ENCODE assay signal across 9 cellular contexts in genomic region chr18:21851327-21851961, GRCh38.
A peak's percentile ranks its signal among the peaks of the same experiment; 100 is the strongest.
DNase-seq lines count a peak whose midpoint lies in the region; ATAC-seq and TF ChIP-seq lines count a peak whose summit lies in the region.
"Had no signal": no experiment of that assay in that cellular context is flagged by ENCODE, and none has a peak within 500 bp of the region (broad histone marks: within the 10 kb centered on the region; RNA-seq: fewer than 3 reads in every experiment).

No MANE protein-coding gene starts in this region.

- no peak for TF ChIP-seq POLR2A in testis (IDR thresholded peaks at IDR 0.05)

- H3K36me3 Mint-ChIP-seq in activated naive CD8-positive, alpha-beta T cell treated with anti-CD3 and anti-CD28 coated beads for 36 hours, result peaks cover 3% of the 10 kb centered on the region
- H3K36me3 Mint-ChIP-seq in stimulated activated memory B cell treated with anti-CD40 and anti-IgM and Interleukin-4, amounts not matched to agents 10 μg/mL and 1 μg/mL and 100 μg/mL, for 72 hours, result peaks cover 15% of the 10 kb centered on the region

- peak; percentile 30 for TF ChIP-seq CTCF in AG09319 (IDR thresholded peaks at IDR 0.05; ENCODE audit: low read depth, low read length)
- no peak for TF ChIP-seq CTCF in GM20000 (IDR thresholded peaks at IDR 0.05; ENCODE audit: extremely low read depth, missing control alignments)
- TF ChIP-seq CTCF in ascending aorta (IDR thresholded peaks at IDR 0.05), result peak; percentile 18 to 56 (median 43)
- peak; percentile 27 for TF ChIP-seq CTCF in kidney epithelial cell (IDR thresholded peaks at IDR 0.05; ENCODE audit: insufficient read depth, low read length, poor library complexity, severe bottlenecking)
- TF ChIP-seq CTCF in testis (IDR thresholded peaks at IDR 0.05), result peak in 1 of 3 experiments; percentile 29

- H3K27ac ChIP-seq in ascending aorta (no peak overlapping the region), testis (no peak overlapping the region)
- H3K27ac ChIP-seq: spleen had no signal

- DNase-seq in AG09319 (ENCODE audit: extremely low read depth, low read depth), result no peak
- peak; percentile 8 for DNase-seq in GM20000 (ENCODE audit: low spot score)
- DNase-seq in ascending aorta (ENCODE audit: low spot score in 2 of 2), result no peak
- no peak for DNase-seq in kidney epithelial cell (ENCODE audit: low read depth)
- DNase-seq in kidney tubule cell (ENCODE audit: low spot score), result no peak
- DNase-seq in testis, result no peak
- no peak for DNase-seq in activated naive CD8-positive, alpha-beta T cell treated with anti-CD3 and anti-CD28 coated beads for 36 hours
- DNase-seq: spleen had no signal

- ATAC-seq in stimulated activated memory B cell treated with anti-CD40 and anti-IgM and Interleukin-4, amounts not matched to agents 10 μg/mL and 1 μg/mL and 100 μg/mL, for 72 hours, result no peak

- WGBS in testis, 2 donors, result 75 to 76% methylated on average over 5 of the region's 5 CpGs

- no peak overlapping the region for H3K4me3 Mint-ChIP-seq in activated naive CD8-positive, alpha-beta T cell treated with anti-CD3 and anti-CD28 coated beads for 36 hours
- H3K4me3 Mint-ChIP-seq in stimulated activated memory B cell treated with anti-CD40 and anti-IgM and Interleukin-4, amounts not matched to agents 10 μg/mL and 1 μg/mL and 100 μg/mL, for 72 hours, result no peak overlapping the region

- H3K4me1 ChIP-seq in ascending aorta, result no peaks in the 10 kb centered on the region
- H3K4me1 ChIP-seq in testis, result no peaks in the 10 kb centered on the region

- no peaks in the 10 kb centered on the region for H3K9me3 ChIP-seq in ascending aorta
- H3K9me3 ChIP-seq in testis, result no peaks in the 10 kb centered on the region
- H3K9me3 ChIP-seq: spleen had no signal

- no peaks in the 10 kb centered on the region for H3K9me3 Mint-ChIP-seq in activated naive CD8-positive, alpha-beta T cell treated with anti-CD3 and anti-CD28 coated beads for 36 hours
- no peaks in the 10 kb centered on the region for H3K9me3 Mint-ChIP-seq in stimulated activated memory B cell treated with anti-CD40 and anti-IgM and Interleukin-4, amounts not matched to agents 10 μg/mL and 1 μg/mL and 100 μg/mL, for 72 hours

- H3K36me3 ChIP-seq in ascending aorta (peaks cover 4 to 28% of the 10 kb centered on the region in 2 donors), kidney epithelial cell (ENCODE audit: control insufficient read depth, insufficient read depth, low read length) (peaks cover 2% of the 10 kb centered on the region), testis (ENCODE audit: low read depth, missing control alignments) (no peaks in the 10 kb centered on the region)

- no peak overlapping the region for H3K27ac Mint-ChIP-seq in activated naive CD8-positive, alpha-beta T cell treated with anti-CD3 and anti-CD28 coated beads for 36 hours
- H3K27ac Mint-ChIP-seq in stimulated activated memory B cell treated with anti-CD40 and anti-IgM and Interleukin-4, amounts not matched to agents 10 μg/mL and 1 μg/mL and 100 μg/mL, for 72 hours, result no peak overlapping the region

- H3K4me1 Mint-ChIP-seq in activated naive CD8-positive, alpha-beta T cell treated with anti-CD3 and anti-CD28 coated beads for 36 hours, result peaks cover 6% of the 10 kb centered on the region
- peaks cover 13% of the 10 kb centered on the region for H3K4me1 Mint-ChIP-seq in stimulated activated memory B cell treated with anti-CD40 and anti-IgM and Interleukin-4, amounts not matched to agents 10 μg/mL and 1 μg/mL and 100 μg/mL, for 72 hours

- H3K27me3 Mint-ChIP-seq in activated naive CD8-positive, alpha-beta T cell treated with anti-CD3 and anti-CD28 coated beads for 36 hours, result no peaks in the 10 kb centered on the region
- H3K27me3 Mint-ChIP-seq in stimulated activated memory B cell treated with anti-CD40 and anti-IgM and Interleukin-4, amounts not matched to agents 10 μg/mL and 1 μg/mL and 100 μg/mL, for 72 hours, result no peaks in the 10 kb centered on the region

- no peak overlapping the region for H3K4me3 ChIP-seq in ascending aorta
- H3K4me3 ChIP-seq in kidney epithelial cell (ENCODE audit: low read depth, low read length), result no peak overlapping the region
- H3K4me3 ChIP-seq in testis, result no peak overlapping the region
- H3K4me3 ChIP-seq: spleen had no signal

- intact Hi-C loops in ascending aorta (cut with DNase I), result loop anchor here (1.0 to 10.0 kb wide), 3 partner anchors 31 to 657 kb away; no protein-coding TSS in a partner anchor
- intact Hi-C loops in testis (cut with DNase I; ENCODE audit: low total_unique reads), result loop anchor here (10.0 kb wide), 1 partner anchor 357 kb away; no protein-coding TSS in a partner anchor

- no peaks in the 10 kb centered on the region for H3K27me3 ChIP-seq in ascending aorta
- no peaks in the 10 kb centered on the region for H3K27me3 ChIP-seq in kidney epithelial cell (ENCODE audit: control insufficient read depth, insufficient read depth, low read length)
- no peaks in the 10 kb centered on the region for H3K27me3 ChIP-seq in testis
- H3K27me3 ChIP-seq: spleen had no signal
